17 cellular contexts compared by ENCODE assay signal in the genomic region with DNA sequence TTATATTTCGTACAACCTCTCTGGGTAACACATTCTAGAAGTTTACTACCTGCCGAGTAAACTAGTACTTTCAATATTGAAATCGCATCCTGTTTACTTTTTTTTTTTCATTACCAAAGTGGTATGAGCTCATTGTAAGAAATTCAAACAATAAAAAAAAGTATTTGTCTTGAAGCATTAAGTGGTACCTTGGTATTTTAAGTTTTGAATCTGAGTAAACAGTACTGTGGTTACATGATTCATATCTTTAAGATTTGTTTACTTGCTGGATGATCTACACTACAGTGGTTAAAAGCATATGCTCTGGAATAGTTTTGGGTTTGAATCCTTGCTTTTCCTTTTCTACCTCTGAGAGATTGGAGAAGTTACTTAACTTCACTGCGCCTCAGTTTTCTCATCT. TPM values are rescaled to one million over a fixed set of nuclear protein-coding genes. Genes with fewer than 3 reads are reported as not detected.
DNase-seq lines count a peak whose midpoint lies in the region; ATAC-seq, FAIRE-seq and TF ChIP-seq lines count a peak whose summit lies in the region.
"Had no signal": no experiment of that assay in that cellular context is flagged by ENCODE, and none has a peak within 500 bp of the region (broad histone marks: within the 10 kb centered on the region; RNA-seq: fewer than 3 reads in every experiment).

No MANE protein-coding gene starts in this region.

- no peak overlapping the region for H3K4me3 ChIP-seq in CD8-positive, alpha-beta memory T cell (ENCODE audit: low read length)
- no peak overlapping the region for H3K4me3 ChIP-seq in IMR-90 (ENCODE audit: insufficient read depth, low read depth, low read length)
- no peak overlapping the region for H3K4me3 ChIP-seq in astrocyte (ENCODE audit: insufficient read depth, low read depth, low read length)
- H3K4me3 ChIP-seq: ascending aorta, dorsolateral prefrontal cortex, uterus had no signal

- WGBS in IMR-90 (ENCODE audit: extremely low coverage in 2 of 2, insufficient read length in 1 of 2), 2 experiments, result no CpG with 5 or more reads among the region's 4 CpGs

- H3K4me1 Mint-ChIP-seq in CD8-positive, alpha-beta memory T cell, result peaks cover 21 to 59% (median 33%) of the 10 kb centered on the region in 3 donors
- H3K4me1 Mint-ChIP-seq in astrocyte (ENCODE audit: low read depth, unreplicated experiment), result peaks cover 3% of the 10 kb centered on the region
- H3K4me1 Mint-ChIP-seq in activated CD4-positive, alpha-beta T cell treated with anti-CD3 and anti-CD28 coated beads, Interleukin-2, amount 10 ng/mL, durations not matched to agents 7 days and 5 days, result peaks cover 35% of the 10 kb centered on the region

- H4K20me1 ChIP-seq in IMR-90 (ENCODE audit: insufficient read depth, low read length) (0 out of 2 replicates have a peak, but pooled peaks cover 4% of the 10 kb centered on the region), astrocyte (ENCODE audit: insufficient read depth, low read length) (peaks cover 5% of the 10 kb centered on the region)

- H3K56ac ChIP-seq in IMR-90 (ENCODE audit: extremely low read depth, insufficient read depth, low read length), result no peak overlapping the region

- H3K9ac ChIP-seq in IMR-90 (ENCODE audit: low read depth, low read length), result no peak overlapping the region
- no peak overlapping the region for H3K9ac ChIP-seq in astrocyte (ENCODE audit: low read length)
- H3K9ac ChIP-seq: parathyroid adenoma had no signal

- H3K36me3 ChIP-seq in CD8-positive, alpha-beta memory T cell (ENCODE audit: insufficient read depth, low read length), result no peaks in the 10 kb centered on the region
- H3K36me3 ChIP-seq in IMR-90 (ENCODE audit: control insufficient read depth, insufficient read depth, low read length), result no peaks in the 10 kb centered on the region
- no peaks in the 10 kb centered on the region for H3K36me3 ChIP-seq in astrocyte (ENCODE audit: insufficient read depth, low read length)
- H3K36me3 ChIP-seq: ascending aorta, uterus had no signal

- no peak for TF ChIP-seq CTCF in IMR-90 (conservative IDR thresholded peaks at IDR 0.05; ENCODE audit: low read depth, low read length)
- TF ChIP-seq CTCF in astrocyte (IDR thresholded peaks at IDR 0.05; ENCODE audit: insufficient read depth, low read depth, low read length), result no peak

- BruUV-seq in IMR-90 (replicated peaks; lab: Mats Ljungman, UMichigan), result no TSS peak

- peak overlapping the region; percentile 19; the same call in 1 of the 2 replicates for H3K4me2 ChIP-seq in IMR-90 (ENCODE audit: low read depth, low read length)
- no peak overlapping the region for H3K4me2 ChIP-seq in astrocyte (ENCODE audit: low read length)

- no peak overlapping the region for H3K4ac ChIP-seq in IMR-90 (ENCODE audit: low read depth, low read length)

- peak overlapping the region in 4 of 7 donors; percentile 32 to 79 (median 72) for H3K4me3 Mint-ChIP-seq in CD8-positive, alpha-beta memory T cell
- no peak overlapping the region for H3K4me3 Mint-ChIP-seq in astrocyte (ENCODE audit: unreplicated experiment)
- H3K4me3 Mint-ChIP-seq in activated CD4-positive, alpha-beta T cell treated with anti-CD3 and anti-CD28 coated beads, Interleukin-2, amount 10 ng/mL, durations not matched to agents 7 days and 5 days, result no peak overlapping the region
- H3K4me3 Mint-ChIP-seq: stimulated activated naive CD8-positive, alpha-beta T cell treated with anti-CD3 and anti-CD28 coated beads, Interleukin-15, amount 100 ng/mL, for 72 hours had no signal

- intact Hi-C loops in IMR-90 (cut with micrococcal nuclease), result no loop called here

- H2AK5ac ChIP-seq in IMR-90 (ENCODE audit: low read depth, low read length), result no peak overlapping the region

- TF ChIP-seq POLR2A in IMR-90 (IDR thresholded peaks at IDR 0.05; ENCODE audit: low read depth, low read length), result no peak

- H4K5ac ChIP-seq in IMR-90 (ENCODE audit: low read depth, low read length), result no peak overlapping the region

- no peak overlapping the region for H2BK20ac ChIP-seq in IMR-90 (ENCODE audit: low read depth, low read length)

- H2AFZ ChIP-seq in IMR-90 (replicated peaks; ENCODE audit: low read length, poor library complexity), result no peak overlapping the region
- no peak overlapping the region for H2AFZ ChIP-seq in astrocyte (ENCODE audit: low read depth, low read length)
- H2AFZ ChIP-seq: parathyroid adenoma had no signal

- no peak for TF ChIP-seq RAD21 in IMR-90 (IDR thresholded peaks at IDR 0.05; ENCODE audit: low read length)

- peaks cover 0 to 5% of the 10 kb centered on the region in 2 donors for H3K27me3 Mint-ChIP-seq in CD8-positive, alpha-beta memory T cell
- no peaks in the 10 kb centered on the region for H3K27me3 Mint-ChIP-seq in astrocyte (ENCODE audit: low read depth, unreplicated experiment)
- no peaks in the 10 kb centered on the region for H3K27me3 Mint-ChIP-seq in activated CD4-positive, alpha-beta T cell treated with anti-CD3 and anti-CD28 coated beads, Interleukin-2, amount 10 ng/mL, durations not matched to agents 7 days and 5 days
- H3K27me3 Mint-ChIP-seq: stimulated activated naive CD8-positive, alpha-beta T cell treated with anti-CD3 and anti-CD28 coated beads, Interleukin-15, amount 100 ng/mL, for 72 hours had no signal

- no peaks in the 10 kb centered on the region for H3K9me3 Mint-ChIP-seq in CD8-positive, alpha-beta memory T cell
- no peaks in the 10 kb centered on the region for H3K9me3 Mint-ChIP-seq in astrocyte (ENCODE audit: unreplicated experiment)
- H3K9me3 Mint-ChIP-seq in activated CD4-positive, alpha-beta T cell treated with anti-CD3 and anti-CD28 coated beads, Interleukin-2, amount 10 ng/mL, durations not matched to agents 7 days and 5 days, result no peaks in the 10 kb centered on the region
- H3K9me3 Mint-ChIP-seq: stimulated activated naive CD8-positive, alpha-beta T cell treated with anti-CD3 and anti-CD28 coated beads, Interleukin-15, amount 100 ng/mL, for 72 hours had no signal

- no peak overlapping the region for H2AK9ac ChIP-seq in IMR-90 (replicated peaks; ENCODE audit: low read depth, low read length, poor library complexity)

- dilution Hi-C loops in IMR-90 (cut with HindIII; ENCODE audit: low sequenced_read_pairs, unreplicated experiment), result no loop called here

- peaks cover 9% of the 10 kb centered on the region for H3K79me2 ChIP-seq in astrocyte (ENCODE audit: insufficient read depth, low read length)

- no peak overlapping the region for H3K27ac ChIP-seq in CD8-positive, alpha-beta memory T cell (ENCODE audit: low read depth, low read length)
- H3K27ac ChIP-seq in IMR-90 (ENCODE audit: insufficient read depth, low read length) (no peak overlapping the region), astrocyte (ENCODE audit: low read depth, low read length) (no peak overlapping the region)
- H3K27ac ChIP-seq: ascending aorta, dorsolateral prefrontal cortex, parathyroid adenoma, uterus had no signal

- peaks cover 0 to 6% (median 0%) of the 10 kb centered on the region in 3 donors for H3K36me3 Mint-ChIP-seq in CD8-positive, alpha-beta memory T cell
- H3K36me3 Mint-ChIP-seq in astrocyte (ENCODE audit: low read depth, unreplicated experiment), result no peaks in the 10 kb centered on the region
- no peaks in the 10 kb centered on the region for H3K36me3 Mint-ChIP-seq in activated CD4-positive, alpha-beta T cell treated with anti-CD3 and anti-CD28 coated beads, Interleukin-2, amount 10 ng/mL, durations not matched to agents 7 days and 5 days (ENCODE audit: low read depth)

- H3K27me3 ChIP-seq in CD8-positive, alpha-beta memory T cell (ENCODE audit: insufficient read depth, low read length, poor library complexity, severe bottlenecking), result no peaks in the 10 kb centered on the region
- H3K27me3 ChIP-seq in IMR-90 (ENCODE audit: control insufficient read depth, insufficient read depth, low read length) (no peaks in the 10 kb centered on the region), astrocyte (ENCODE audit: insufficient read depth, low read length) (no peaks in the 10 kb centered on the region)
- H3K27me3 ChIP-seq: ascending aorta, uterus had no signal

- CTCF ChIA-PET in CD8-positive, alpha-beta memory T cell (lab: Charles Lee), result no interaction called here
- CTCF ChIA-PET in IMR-90 (lab: Yijun Ruan, JAX), result interaction anchor here (0.7 kb wide), 1 partner anchor 11 kb away, joined by 3 read pairs; no protein-coding TSS in a partner anchor
- CTCF ChIA-PET in activated CD4-positive, alpha-beta T cell treated with anti-CD3 and anti-CD28 coated beads, Interleukin-2, amount 10 ng/mL, durations not matched to agents 7 days and 5 days (lab: Charles Lee), result no interaction called here

- H3K27ac Mint-ChIP-seq in CD8-positive, alpha-beta memory T cell, result peak overlapping the region in 5 of 8 donors; percentile 72 to 82 (median 78)
- no peak overlapping the region for H3K27ac Mint-ChIP-seq in astrocyte (ENCODE audit: unreplicated experiment)
- H3K27ac Mint-ChIP-seq in activated CD4-positive, alpha-beta T cell treated with anti-CD3 and anti-CD28 coated beads, Interleukin-2, amount 10 ng/mL, durations not matched to agents 7 days and 5 days, result no peak overlapping the region
- H3K27ac Mint-ChIP-seq: stimulated activated naive CD8-positive, alpha-beta T cell treated with anti-CD3 and anti-CD28 coated beads, Interleukin-15, amount 100 ng/mL, for 72 hours had no signal

- no peaks in the 10 kb centered on the region for H3K9me3 ChIP-seq in CD8-positive, alpha-beta memory T cell (ENCODE audit: low read length)
- H3K9me3 ChIP-seq in IMR-90 (ENCODE audit: control insufficient read depth, insufficient read depth, low read length), result no peaks in the 10 kb centered on the region
- H3K9me3 ChIP-seq in astrocyte (ENCODE audit: insufficient read depth, low read depth, low read length), result no peaks in the 10 kb centered on the region
- H3K9me3 ChIP-seq: ascending aorta, uterus had no signal

- ATAC-seq in IMR-90 (ENCODE audit: low read depth), result peak; percentile 28; the same call in 1 of the 2 replicates
- ATAC-seq: left ventricle myocardium superior; stimulated activated naive CD8-positive, alpha-beta T cell treated with anti-CD3 and anti-CD28 coated beads, Interleukin-15, amount 100 ng/mL, for 72 hours had no signal

- no peak overlapping the region for H3K23ac ChIP-seq in IMR-90 (ENCODE audit: low read depth, low read length)

- H3K14ac ChIP-seq in IMR-90 (replicated peaks; ENCODE audit: low read depth, low read length), result no peak overlapping the region

- no peak overlapping the region for H3K18ac ChIP-seq in IMR-90 (ENCODE audit: low read depth, low read length)

- POLR2A ChIA-PET in CD8-positive, alpha-beta memory T cell (lab: Charles Lee), result no interaction called here
- POLR2A ChIA-PET in IMR-90 (lab: Charles Lee; ENCODE audit: unreplicated experiment), result no interaction called here
- POLR2A ChIA-PET in activated CD4-positive, alpha-beta T cell treated with anti-CD3 and anti-CD28 coated beads, Interleukin-2, amount 10 ng/mL, durations not matched to agents 7 days and 5 days (lab: Charles Lee), result no interaction called here

- H4K91ac ChIP-seq in IMR-90 (ENCODE audit: insufficient read depth, low read depth, low read length), result no peak overlapping the region

- no peak for FAIRE-seq in astrocyte (lab: Jason Lieb, UNC)
- FAIRE-seq: GM18507, HTR-8/SVneo, small intestine had no signal

- no peak overlapping the region for H2BK5ac ChIP-seq in IMR-90 (ENCODE audit: low read depth, low read length, poor library complexity, severe bottlenecking)

- H2BK15ac ChIP-seq in IMR-90 (ENCODE audit: low read depth, low read length), result no peak overlapping the region

- H3K79me1 ChIP-seq in IMR-90 (ENCODE audit: low read depth in 1 of 2, low read length in 2 of 2), result peaks cover 4 to 7% of the 10 kb centered on the region in 2 experiments; a peak in 1 of 4 replicates

- H3K9me1 ChIP-seq in IMR-90 (ENCODE audit: insufficient read depth, low read length), result no peaks in the 10 kb centered on the region

- H3K4me1 ChIP-seq in CD8-positive, alpha-beta memory T cell (ENCODE audit: insufficient read depth, low read length), result peaks cover 9% of the 10 kb centered on the region
- H3K4me1 ChIP-seq in IMR-90 (ENCODE audit: control insufficient read depth, insufficient read depth, low read length) (no peaks in the 10 kb centered on the region), astrocyte (ENCODE audit: insufficient read depth, low read length) (no peaks in the 10 kb centered on the region)
- H3K4me1 ChIP-seq: parathyroid adenoma, uterus had no signal

- no peak overlapping the region for H2BK120ac ChIP-seq in IMR-90 (ENCODE audit: low read depth, low read length)

- in situ Hi-C loops in IMR-90 (cut with MboI; ENCODE audit: low sequenced_read_pairs), result loop anchor here (25.0 kb wide), 1 partner anchor 510 kb away; a partner anchor contains a TSS

- DNase-seq in CD8-positive, alpha-beta memory T cell, result no peak
- DNase-seq in IMR-90 (peak; percentile 77), astrocyte (ENCODE audit: low read depth) (peak; percentile 37), myocyte (ENCODE audit: low read depth) (peak; percentile 3), NCI-H2227 (lab: John Stamatoyannopoulos, UW; ENCODE audit: unreplicated experiment) (no peak)
- no peak for DNase-seq in activated CD4-positive, alpha-beta T cell treated with anti-CD3 and anti-CD28 coated beads, Interleukin-2, amount 10 ng/mL, durations not matched to agents 7 days and 5 days
- no peak for DNase-seq in activated CD4-positive, alpha-beta T cell treated with anti-CD3 and anti-CD28 coated beads for 48 hours
- DNase-seq: activated CD4-positive, alpha-beta T cell treated with anti-CD3 and anti-CD28 coated beads, Interleukin-2, amount 50 U/mL, for 4 hours; dorsolateral prefrontal cortex; left ventricle myocardium superior; small intestine; stimulated activated naive CD8-positive, alpha-beta T cell treated with anti-CD3 and anti-CD28 coated beads, Interleukin-15, amount 100 ng/mL, for 72 hours; uterus had no signal

- no peak overlapping the region for H4K8ac ChIP-seq in IMR-90 (ENCODE audit: low read depth in 2 of 2, low read length in 2 of 2)

RNA-seq across cellular contexts. Expression of a gene that starts 3.8 kb away (rescaled TPM):
- 10 to 100 TPM; 27.6 to 28.4 TPM for total RNA-seq in CD8-positive, alpha-beta memory T cell
- polyA plus RNA-seq in CD8-positive, alpha-beta memory T cell, result 8.2 TPM
- total RNA-seq in IMR-90 (2012; rRNA removed), result 7.5 and 18.6 TPM in 2 replicates
- polyA plus RNA-seq in IMR-90 (2012; rRNA removed), result 6.5 and 8.1 TPM in 2 replicates
- polyA plus RNA-seq in IMR-90 (2012; cell fraction: cytosol; rRNA removed), result 1.7 and 2.0 TPM in 2 replicates
- 0.40 and 2.3 TPM in 2 replicates for polyA plus RNA-seq in IMR-90 (2012; cell fraction: nucleus; rRNA removed; ENCODE audit: low replicate concordance)
- 22.0 and 22.9 TPM in 2 replicates for total RNA-seq in astrocyte
- 26.7 and 31.6 TPM in 2 replicates for total RNA-seq in myocyte
- polyA plus RNA-seq in myocyte (2012), result 16.8 TPM
- total RNA-seq in activated CD4-positive, alpha-beta T cell treated with anti-CD3 and anti-CD28 coated beads, Interleukin-2, amount 10 ng/mL, durations not matched to agents 7 days and 5 days, result 10 to 100 TPM; 19.1 to 23.1 TPM

RNA-seq across cellular contexts. Expression of a gene that starts 7.6 kb away (rescaled TPM):
- 10 to 100 TPM; 14.9 to 16.2 TPM for total RNA-seq in CD8-positive, alpha-beta memory T cell
- 18.0 TPM for polyA plus RNA-seq in CD8-positive, alpha-beta memory T cell
- total RNA-seq in IMR-90 (2012; rRNA removed), result 19.0 and 25.0 TPM in 2 replicates
- 5.2 and 6.9 TPM in 2 replicates for polyA plus RNA-seq in IMR-90 (2012; rRNA removed)
- polyA plus RNA-seq in IMR-90 (2012; cell fraction: cytosol; rRNA removed), result 2.6 and 3.3 TPM in 2 replicates
- polyA plus RNA-seq in IMR-90 (2012; cell fraction: nucleus; rRNA removed; ENCODE audit: low replicate concordance), result 2.4 and 7.3 TPM in 2 replicates
- 12.8 and 14.8 TPM in 2 replicates for total RNA-seq in astrocyte
- 14.9 and 20.1 TPM in 2 replicates for total RNA-seq in myocyte
- polyA plus RNA-seq in myocyte (2012), result 10.2 TPM
- total RNA-seq in activated CD4-positive, alpha-beta T cell treated with anti-CD3 and anti-CD28 coated beads, Interleukin-2, amount 10 ng/mL, durations not matched to agents 7 days and 5 days, result 10 to 100 TPM; 17.2 to 17.6 TPM

Comparison
In these comparisons a context has a peak if more than half of its experiments do, and no peak if none do; other contexts are left out.
1. DNase-seq: peak in IMR-90 (single experiment), astrocyte (single experiment) and myocyte (single experiment); none in CD8-positive, alpha-beta memory T cell (0 of 5), NCI-H2227 (single experiment), activated CD4-positive, alpha-beta T cell treated with anti-CD3 and anti-CD28 coated beads, Interleukin-2, amount 10 ng/mL, durations not matched to agents 7 days and 5 days (single experiment) and activated CD4-positive, alpha-beta T cell treated with anti-CD3 and anti-CD28 coated beads for 48 hours (single experiment).
2. H3K27ac Mint-ChIP-seq: peak in CD8-positive, alpha-beta memory T cell (5 of 8); none in astrocyte (single experiment) and activated CD4-positive, alpha-beta T cell treated with anti-CD3 and anti-CD28 coated beads, Interleukin-2, amount 10 ng/mL, durations not matched to agents 7 days and 5 days (single experiment).
3. H3K4me3 Mint-ChIP-seq: peak in CD8-positive, alpha-beta memory T cell (4 of 7); none in astrocyte (single experiment) and activated CD4-positive, alpha-beta T cell treated with anti-CD3 and anti-CD28 coated beads, Interleukin-2, amount 10 ng/mL, durations not matched to agents 7 days and 5 days (single experiment).